Comparison of ENCODE assay signal across 20 cellular contexts in genomic region chr3:197606468-197606867, GRCh38.
"Had no signal": no experiment of that assay in that cellular context is flagged by ENCODE, and none has a peak within 500 bp of the region (broad histone marks: within the 10 kb centered on the region; RNA-seq: fewer than 3 reads in every experiment).

No MANE protein-coding gene starts in this region.

- H3K9me3 ChIP-seq: MG63, SJSA1 had no signal

- H3K4me1 ChIP-seq: SJSA1 had no signal

- DNase-seq: KBM-7, MG63, NCI-H1092 treated with DMSO at 0.1 percent for 48 hours, NCI-H1436, NCI-H187, NCI-H2029, NCI-H2081 treated with DMSO at 0.1 percent for 48 hours, NCI-H2171, NCI-H226, NCI-H446, NCI-H510A, NCI-H524 treated with DMSO at 0.1 percent for 48 hours, NCI-H69, NCI-H774, Right ventricle myocardium superior, RPMI8226, SIG-M5 had no signal

- H3K4me3 ChIP-seq: MG63, SJSA1, SK-N-MC had no signal

- H3K27ac ChIP-seq: HL-60, SJSA1, SK-N-MC had no signal

- H3K27me3 ChIP-seq: MG63, SJSA1 had no signal
